Comparison of ENCODE assay signal across 1 cellular context in genomic region chr3:149086232-149086988, GRCh38.
TF ChIP-seq lines count a peak whose summit lies in the region.

HLTF (minus strand) TSS chr3:149086533; CDS start chr3:149086336, 197 bp downstream.

TF ChIP-seq in HepG2, 621 proteins besides CTCF, POLR2A, EP300 and RAD21 (continued from another document and continues in another):
- TF ChIP-seq ZBTB39 (CRISPR knock-in tag; IDR thresholded peaks at IDR 0.05) = no peak
- no peak for TF ChIP-seq NFIC (IDR thresholded peaks at IDR 0.05; ENCODE audit: low read length)
- peak; percentile 69; the same call in 1 of the 2 replicates for TF ChIP-seq ZHX1 (CRISPR knock-in tag; IDR thresholded peaks at IDR 0.05; ENCODE audit: low read depth)
- peak; percentile 51; the same call in 1 of the 2 replicates for TF ChIP-seq BCL6 (CRISPR knock-in tag; IDR thresholded peaks at IDR 0.05)
- TF ChIP-seq ZBTB10 (CRISPR knock-in tag; IDR thresholded peaks at IDR 0.05; ENCODE audit: borderline replicate concordance) = peak; percentile 86; the same call in 1 of the 2 replicates
- TF ChIP-seq ZFP91 (CRISPR knock-in tag; IDR thresholded peaks at IDR 0.05; ENCODE audit: borderline replicate concordance) = peak; percentile 90
- TF ChIP-seq ZNF430 (CRISPR knock-in tag; IDR thresholded peaks at IDR 0.05) = no peak; the same call in 1 of the 2 replicates
- no peak for TF ChIP-seq HMG20B (CRISPR knock-in tag; conservative IDR thresholded peaks at IDR 0.05)
- peak; percentile 72 for TF ChIP-seq ZNF33B (CRISPR knock-in tag; IDR thresholded peaks at IDR 0.05)
- TF ChIP-seq ZNF547 (CRISPR knock-in tag; IDR thresholded peaks at IDR 0.05) = peak; percentile 96
- TF ChIP-seq RFX5 (IDR thresholded peaks at IDR 0.05; ENCODE audit: low read depth, low read length) = no peak
- no peak for TF ChIP-seq NONO (IDR thresholded peaks at IDR 0.05)
- TF ChIP-seq NONO (CRISPR knock-in tag; conservative IDR thresholded peaks at IDR 0.05) = peak; percentile 72
- no peak for TF ChIP-seq GTF3A (CRISPR knock-in tag; conservative IDR thresholded peaks at IDR 0.05)
- TF ChIP-seq UBTF (CRISPR knock-in tag; IDR thresholded peaks at IDR 0.05) = peak; percentile 68
- no peak for TF ChIP-seq SRSF9 (IDR thresholded peaks at IDR 0.05; ENCODE audit: borderline replicate concordance, insufficient read depth, low read depth, low read length, poor library complexity, severe bottlenecking)
- TF ChIP-seq TERF1 (CRISPR knock-in tag; IDR thresholded peaks at IDR 0.05) = no peak
- peak; percentile 70; the same call in 1 of the 2 replicates for TF ChIP-seq IKZF5 (CRISPR knock-in tag; IDR thresholded peaks at IDR 0.05)
- peak; percentile 96 for TF ChIP-seq ATF7-NPFF (CRISPR knock-in tag; IDR thresholded peaks at IDR 0.05; ENCODE audit: low read depth)
- TF ChIP-seq SMARCE1 (IDR thresholded peaks at IDR 0.05; ENCODE audit: borderline replicate concordance) = no peak
- TF ChIP-seq PLRG1 (conservative IDR thresholded peaks at IDR 0.05) = no peak
- peak; percentile 76; the same call in 1 of the 2 replicates for TF ChIP-seq ZNF160 (CRISPR knock-in tag; IDR thresholded peaks at IDR 0.05)
- no peak for TF ChIP-seq SSRP1 (CRISPR knock-in tag; IDR thresholded peaks at IDR 0.05)
- TF ChIP-seq ZNF891 (CRISPR knock-in tag; IDR thresholded peaks at IDR 0.05) = peak; percentile 84
- no peak for TF ChIP-seq ZNF496 (CRISPR knock-in tag; IDR thresholded peaks at IDR 0.05; ENCODE audit: insufficient replicate concordance)
- no peak for TF ChIP-seq ZNF317 (CRISPR knock-in tag; IDR thresholded peaks at IDR 0.05)
- TF ChIP-seq ZNF350 (CRISPR knock-in tag; IDR thresholded peaks at IDR 0.05; ENCODE audit: borderline replicate concordance, low read depth) = peak; percentile 83; the same call in 1 of the 2 replicates
- TF ChIP-seq AHDC1 (CRISPR knock-in tag; IDR thresholded peaks at IDR 0.05; ENCODE audit: borderline replicate concordance) = no peak
- peak; percentile 70; the same call in 1 of the 2 replicates for TF ChIP-seq ZNF574 (CRISPR knock-in tag; IDR thresholded peaks at IDR 0.05)
- no peak for TF ChIP-seq PHB2 (IDR thresholded peaks at IDR 0.05; ENCODE audit: partially characterized antibody)
